15 cellular contexts compared by ENCODE assay signal in the genomic region with DNA sequence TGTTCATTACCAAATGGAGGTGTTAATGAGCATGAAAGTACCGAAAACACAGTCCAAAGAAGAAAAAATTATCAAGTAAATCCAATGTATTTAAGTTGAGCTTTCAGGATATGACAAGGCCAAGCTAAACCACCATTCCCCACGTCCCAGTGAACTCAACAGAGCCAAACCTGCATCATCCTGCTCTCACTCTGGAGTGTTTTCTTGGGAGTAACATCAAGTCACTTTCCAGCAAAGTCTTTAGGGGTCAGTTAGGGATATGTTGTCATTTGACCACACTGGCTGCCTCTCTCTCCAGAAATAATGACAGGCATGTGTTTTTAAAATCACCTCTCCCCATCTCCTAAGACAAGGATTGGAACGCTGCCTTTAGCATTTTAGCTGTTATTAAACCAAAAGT.
A peak's percentile ranks its signal among the peaks of the same experiment; 100 is the strongest.
DNase-seq lines count a peak whose midpoint lies in the region; TF ChIP-seq lines count a peak whose summit lies in the region.
"Had no signal": no experiment of that assay in that cellular context is flagged by ENCODE, and none has a peak within 500 bp of the region (broad histone marks: within the 10 kb centered on the region; RNA-seq: fewer than 3 reads in every experiment).

No MANE protein-coding gene starts in this region.

- H3K4me2 ChIP-seq in parathyroid adenoma (ENCODE audit: low read length): no peak overlapping the region

- H3K79me2 ChIP-seq in ACC112 (ENCODE audit: control insufficient read depth, insufficient read depth, low read length, unreplicated experiment) (no peaks in the 10 kb centered on the region), parathyroid adenoma (no peaks in the 10 kb centered on the region)

- no peak overlapping the region for H3K9ac ChIP-seq in parathyroid adenoma

- no peak for TF ChIP-seq CTCF in parathyroid adenoma (IDR thresholded peaks at IDR 0.05)

- H3K36me3 ChIP-seq in ACC112 (ENCODE audit: insufficient read depth, low read length): no peaks in the 10 kb centered on the region
- no peaks in the 10 kb centered on the region for H3K36me3 ChIP-seq in parathyroid adenoma (ENCODE audit: control insufficient read depth, insufficient read depth, low read length)

- H3K9me3 ChIP-seq in parathyroid adenoma (ENCODE audit: control insufficient read depth, low read length): no peaks in the 10 kb centered on the region

- H2AFZ ChIP-seq in ACC112 (ENCODE audit: low read length, unreplicated experiment): no peak overlapping the region
- no peak overlapping the region for H2AFZ ChIP-seq in parathyroid adenoma

- H3K27me3 ChIP-seq in ACC112 (ENCODE audit: insufficient read depth, low read length) (no peaks in the 10 kb centered on the region), parathyroid adenoma (ENCODE audit: control insufficient read depth, insufficient read depth, low read length) (no peaks in the 10 kb centered on the region)

- DNase-seq in NCI-H1930 (lab: John Stamatoyannopoulos, UW): peak; percentile 8 to 19
- DNase-seq in fibroblast of peridontal ligament (ENCODE audit: extremely low read depth): peak; percentile 24
- no peak for DNase-seq in NCI-H1436 treated with DMSO at 0.1 percent for 48 hours (lab: John Stamatoyannopoulos, UW)
- no peak for DNase-seq in NCI-H526 treated with DMSO at 0.1 percent for 48 hours (lab: John Stamatoyannopoulos, UW)
- no peak for DNase-seq in HPDE6-E6E7 (ENCODE audit: extremely low spot score)
- DNase-seq in activated CD4-positive, CD25-positive, alpha-beta regulatory T cell treated with anti-CD3 and anti-CD28 coated beads, Interleukin-2, amount 50 U/mL, for 72 hours: no peak
- DNase-seq: activated CD4-positive, alpha-beta T cell treated with anti-CD3 and anti-CD28 coated beads, Interleukin-2, amount 50 U/mL, for 48 hours; activated naive CD8-positive, alpha-beta T cell treated with anti-CD3 and anti-CD28 coated beads, Interleukin-2, amount 50 U/mL, for 24 hours; activated T-cell treated with anti-CD3 and anti-CD28 coated beads, Interleukin-2, amount 50 U/mL, for 48 hours; cerebellar nuclear complex; foreskin melanocyte; naive thymus-derived CD4-positive, alpha-beta T cell; NCI-H510A had no signal

- H3K4me1 ChIP-seq in ACC112 (ENCODE audit: control insufficient read depth, insufficient read depth, low read length, unreplicated experiment) (peaks cover 17% of the 10 kb centered on the region), parathyroid adenoma (peaks cover 17% of the 10 kb centered on the region)

- H3K27ac ChIP-seq in ACC112 (ENCODE audit: low read depth, low read length) (peak overlapping the region; percentile 31; the same call in 1 of the 2 replicates), parathyroid adenoma (peak overlapping the region; percentile 45)

- H3K4me3 ChIP-seq in ACC112 (ENCODE audit: low read depth, low read length) (no peak overlapping the region), parathyroid adenoma (ENCODE audit: low read depth, low read length) (no peak overlapping the region)

Comparison
In these comparisons a context has a peak if more than half of its experiments do, and no peak if none do; other contexts are left out.
1. DNase-seq: peak in NCI-H1930 (2 of 2) and fibroblast of peridontal ligament (single experiment); none in NCI-H1436 treated with DMSO at 0.1 percent for 48 hours (single experiment), NCI-H526 treated with DMSO at 0.1 percent for 48 hours (single experiment), HPDE6-E6E7 (single experiment) and activated CD4-positive, CD25-positive, alpha-beta regulatory T cell treated with anti-CD3 and anti-CD28 coated beads, Interleukin-2, amount 50 U/mL, for 72 hours (single experiment).